Comparison of ENCODE assay signal across 1 cellular context in genomic region chr19:33279430-33280350, GRCh38.
A peak's percentile ranks its signal among the peaks of the same experiment; 100 is the strongest.
TF ChIP-seq lines count a peak whose summit lies in the region.

No MANE protein-coding gene starts in this region.

TF ChIP-seq in HepG2, 621 proteins besides CTCF, POLR2A, EP300 and RAD21 (continued from another document and continues in another):
- TF ChIP-seq NR2F2 (IDR thresholded peaks at IDR 0.05; ENCODE audit: borderline replicate concordance, low read depth) (peak; percentile 7; the same call in 1 of the 2 replicates), ZNF556 (CRISPR knock-in tag; IDR thresholded peaks at IDR 0.05; ENCODE audit: borderline replicate concordance) (no peak; the same call in 1 of the 2 replicates), SNAPC2 (CRISPR knock-in tag; IDR thresholded peaks at IDR 0.05) (no peak), ZNF879 (CRISPR knock-in tag; IDR thresholded peaks at IDR 0.05) (no peak), ETV5 (CRISPR knock-in tag; IDR thresholded peaks at IDR 0.05; ENCODE audit: borderline replicate concordance) (peak; percentile 94), HDAC2 (CRISPR knock-in tag; IDR thresholded peaks at IDR 0.05) (peak; percentile 56), ZNF777 (CRISPR knock-in tag; IDR thresholded peaks at IDR 0.05) (0 out of 2 replicates have a peak, but pooled peaks have one; percentile 16), ATAD3A (CRISPR knock-in tag; IDR thresholded peaks at IDR 0.05) (no peak), ARHGAP35 (CRISPR knock-in tag; IDR thresholded peaks at IDR 0.05; ENCODE audit: borderline replicate concordance) (no peak), IKZF1 (IDR thresholded peaks at IDR 0.05) (no peak), DNMT1 (CRISPR knock-in tag; IDR thresholded peaks at IDR 0.05) (no peak), ZNF263 (CRISPR knock-in tag; IDR thresholded peaks at IDR 0.05) (peak; percentile 19; the same call in 1 of the 2 replicates), ZNF605 (CRISPR knock-in tag; IDR thresholded peaks at IDR 0.05) (no peak), JUNB (CRISPR knock-in tag; IDR thresholded peaks at IDR 0.05; ENCODE audit: borderline replicate concordance) (no peak), ZNF839 (CRISPR knock-in tag; IDR thresholded peaks at IDR 0.05; ENCODE audit: borderline replicate concordance) (no peak), NFKBIZ (CRISPR knock-in tag; IDR thresholded peaks at IDR 0.05) (no peak), THYN1 (CRISPR knock-in tag; IDR thresholded peaks at IDR 0.05; ENCODE audit: borderline replicate concordance, low read depth) (no peak), MLLT10 (CRISPR knock-in tag; IDR thresholded peaks at IDR 0.05) (no peak), ATM (IDR thresholded peaks at IDR 0.05; ENCODE audit: borderline replicate concordance) (no peak), HNF4A (CRISPR knock-in tag; IDR thresholded peaks at IDR 0.05) (peak; percentile 70; the same call in 1 of the 2 replicates), PRMT3 (CRISPR knock-in tag; IDR thresholded peaks at IDR 0.05; ENCODE audit: borderline replicate concordance, low read depth) (no peak), ZNF317 (CRISPR knock-in tag; IDR thresholded peaks at IDR 0.05) (peak; percentile 62; the same call in 1 of the 2 replicates), ZNF782 (CRISPR knock-in tag; IDR thresholded peaks at IDR 0.05; ENCODE audit: borderline replicate concordance) (no peak), ZNF614 (CRISPR knock-in tag; IDR thresholded peaks at IDR 0.05; ENCODE audit: borderline replicate concordance) (0 out of 2 replicates have a peak, but pooled peaks have one; percentile 24), ZBTB7A (CRISPR knock-in tag; IDR thresholded peaks at IDR 0.05) (peak; percentile 18; the same call in 1 of the 2 replicates), ZBTB37 (CRISPR knock-in tag; IDR thresholded peaks at IDR 0.05) (no peak), KLF15 (CRISPR knock-in tag; IDR thresholded peaks at IDR 0.05; ENCODE audit: borderline replicate concordance) (no peak), FOSL2 (CRISPR knock-in tag; IDR thresholded peaks at IDR 0.05) (no peak), PHB2 (IDR thresholded peaks at IDR 0.05; ENCODE audit: partially characterized antibody) (no peak), ZNF598 (CRISPR knock-in tag; IDR thresholded peaks at IDR 0.05; ENCODE audit: borderline replicate concordance) (peak; percentile 25; the same call in 1 of the 2 replicates), ESRRA (CRISPR knock-in tag; IDR thresholded peaks at IDR 0.05; ENCODE audit: low read depth) (no peak), ZNF329 (CRISPR knock-in tag; IDR thresholded peaks at IDR 0.05; ENCODE audit: low read depth) (no peak), ZNF101 (CRISPR knock-in tag; IDR thresholded peaks at IDR 0.05; ENCODE audit: borderline replicate concordance, low read depth) (no peak), HOXA3 (CRISPR knock-in tag; IDR thresholded peaks at IDR 0.05) (peak; percentile 79), NR2F6 (IDR thresholded peaks at IDR 0.05) (peak; percentile 60), NR2F6 (CRISPR knock-in tag; IDR thresholded peaks at IDR 0.05) (peak; percentile 76), HMG20A (CRISPR knock-in tag; IDR thresholded peaks at IDR 0.05; ENCODE audit: borderline replicate concordance) (no peak), NONO (IDR thresholded peaks at IDR 0.05) (no peak), NONO (CRISPR knock-in tag; conservative IDR thresholded peaks at IDR 0.05) (peak; percentile 50; the same call in 1 of the 2 replicates), ZNF337 (CRISPR knock-in tag; IDR thresholded peaks at IDR 0.05; ENCODE audit: borderline replicate concordance, low read depth) (0 out of 2 replicates have a peak, but pooled peaks have one; percentile 32), HBP1 (CRISPR knock-in tag; IDR thresholded peaks at IDR 0.05; ENCODE audit: low read depth) (0 out of 2 replicates have a peak, but pooled peaks have one; percentile 34), ZNF496 (CRISPR knock-in tag; IDR thresholded peaks at IDR 0.05; ENCODE audit: insufficient replicate concordance) (no peak), NFKB2 (CRISPR knock-in tag; IDR thresholded peaks at IDR 0.05; ENCODE audit: borderline replicate concordance) (no peak), ZNF260 (CRISPR knock-in tag; IDR thresholded peaks at IDR 0.05; ENCODE audit: borderline replicate concordance, low read depth) (no peak), STAG1 (CRISPR knock-in tag; IDR thresholded peaks at IDR 0.05) (0 out of 2 replicates have a peak, but pooled peaks have one; percentile 4), NKX3-1 (CRISPR knock-in tag; IDR thresholded peaks at IDR 0.05) (no peak), ATRX (CRISPR knock-in tag; IDR thresholded peaks at IDR 0.05; ENCODE audit: borderline replicate concordance) (no peak), ZNF773 (CRISPR knock-in tag; IDR thresholded peaks at IDR 0.05; ENCODE audit: borderline replicate concordance) (no peak), CHD4 (IDR thresholded peaks at IDR 0.05; ENCODE audit: borderline replicate concordance, low read length) (no peak), MAFK (conservative IDR thresholded peaks at IDR 0.05 in 1 of 2, IDR thresholded peaks at IDR 0.05 in 1 of 2; ENCODE audit: low read length in 2 of 2) (no peak), YEATS2 (CRISPR knock-in tag; IDR thresholded peaks at IDR 0.05; ENCODE audit: borderline replicate concordance) (no peak; the same call in 1 of the 2 replicates), KLF11 (CRISPR knock-in tag; IDR thresholded peaks at IDR 0.05) (no peak), ZNF570 (CRISPR knock-in tag; IDR thresholded peaks at IDR 0.05; ENCODE audit: borderline replicate concordance) (no peak), SRSF4 (IDR thresholded peaks at IDR 0.05; ENCODE audit: low read depth, low read length, poor library complexity, severe bottlenecking) (no peak), XBP1 (CRISPR knock-in tag; IDR thresholded peaks at IDR 0.05) (no peak), ZNF276 (CRISPR knock-in tag; IDR thresholded peaks at IDR 0.05; ENCODE audit: low read depth) (no peak), ZNF326 (CRISPR knock-in tag; IDR thresholded peaks at IDR 0.05; ENCODE audit: borderline replicate concordance) (no peak), PREB (CRISPR knock-in tag; IDR thresholded peaks at IDR 0.05) (no peak), CEBPG (CRISPR knock-in tag; IDR thresholded peaks at IDR 0.05) (0 out of 2 replicates have a peak, but pooled peaks have one; percentile 26), ZNF230 (CRISPR knock-in tag; IDR thresholded peaks at IDR 0.05) (peak; percentile 67; the same call in 1 of the 2 replicates), HOXD1 (CRISPR knock-in tag; IDR thresholded peaks at IDR 0.05) (0 out of 2 replicates have a peak, but pooled peaks have one; percentile 14)
- TF ChIP-seq, protein P1, sequence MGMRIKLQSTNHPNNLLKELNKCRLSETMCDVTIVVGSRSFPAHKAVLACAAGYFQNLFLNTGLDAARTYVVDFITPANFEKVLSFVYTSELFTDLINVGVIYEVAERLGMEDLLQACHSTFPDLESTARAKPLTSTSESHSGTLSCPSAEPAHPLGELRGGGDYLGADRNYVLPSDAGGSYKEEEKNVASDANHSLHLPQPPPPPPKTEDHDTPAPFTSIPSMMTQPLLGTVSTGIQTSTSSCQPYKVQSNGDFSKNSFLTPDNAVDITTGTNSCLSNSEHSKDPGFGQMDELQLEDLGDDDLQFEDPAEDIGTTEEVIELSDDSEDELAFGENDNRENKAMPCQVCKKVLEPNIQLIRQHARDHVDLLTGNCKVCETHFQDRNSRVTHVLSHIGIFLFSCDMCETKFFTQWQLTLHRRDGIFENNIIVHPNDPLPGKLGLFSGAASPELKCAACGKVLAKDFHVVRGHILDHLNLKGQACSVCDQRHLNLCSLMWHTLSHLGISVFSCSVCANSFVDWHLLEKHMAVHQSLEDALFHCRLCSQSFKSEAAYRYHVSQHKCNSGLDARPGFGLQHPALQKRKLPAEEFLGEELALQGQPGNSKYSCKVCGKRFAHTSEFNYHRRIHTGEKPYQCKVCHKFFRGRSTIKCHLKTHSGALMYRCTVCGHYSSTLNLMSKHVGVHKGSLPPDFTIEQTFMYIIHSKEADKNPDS (CRISPR knock-in tag; IDR thresholded peaks at IDR 0.05) = no peak
- TF ChIP-seq, protein P2, sequence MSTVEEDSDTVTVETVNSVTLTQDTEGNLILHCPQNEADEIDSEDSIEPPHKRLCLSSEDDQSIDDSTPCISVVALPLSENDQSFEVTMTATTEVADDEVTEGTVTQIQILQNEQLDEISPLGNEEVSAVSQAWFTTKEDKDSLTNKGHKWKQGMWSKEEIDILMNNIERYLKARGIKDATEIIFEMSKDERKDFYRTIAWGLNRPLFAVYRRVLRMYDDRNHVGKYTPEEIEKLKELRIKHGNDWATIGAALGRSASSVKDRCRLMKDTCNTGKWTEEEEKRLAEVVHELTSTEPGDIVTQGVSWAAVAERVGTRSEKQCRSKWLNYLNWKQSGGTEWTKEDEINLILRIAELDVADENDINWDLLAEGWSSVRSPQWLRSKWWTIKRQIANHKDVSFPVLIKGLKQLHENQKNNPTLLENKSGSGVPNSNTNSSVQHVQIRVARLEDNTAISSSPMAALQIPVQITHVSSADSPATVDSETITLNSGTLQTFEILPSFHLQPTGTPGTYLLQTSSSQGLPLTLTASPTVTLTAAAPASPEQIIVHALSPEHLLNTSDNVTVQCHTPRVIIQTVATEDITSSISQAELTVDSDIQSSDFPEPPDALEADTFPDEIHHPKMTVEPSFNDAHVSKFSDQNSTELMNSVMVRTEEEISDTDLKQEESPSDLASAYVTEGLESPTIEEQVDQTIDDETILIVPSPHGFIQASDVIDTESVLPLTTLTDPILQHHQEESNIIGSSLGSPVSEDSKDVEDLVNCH (CRISPR knock-in tag; IDR thresholded peaks at IDR 0.05) = no peak
- TF ChIP-seq, protein P3, sequence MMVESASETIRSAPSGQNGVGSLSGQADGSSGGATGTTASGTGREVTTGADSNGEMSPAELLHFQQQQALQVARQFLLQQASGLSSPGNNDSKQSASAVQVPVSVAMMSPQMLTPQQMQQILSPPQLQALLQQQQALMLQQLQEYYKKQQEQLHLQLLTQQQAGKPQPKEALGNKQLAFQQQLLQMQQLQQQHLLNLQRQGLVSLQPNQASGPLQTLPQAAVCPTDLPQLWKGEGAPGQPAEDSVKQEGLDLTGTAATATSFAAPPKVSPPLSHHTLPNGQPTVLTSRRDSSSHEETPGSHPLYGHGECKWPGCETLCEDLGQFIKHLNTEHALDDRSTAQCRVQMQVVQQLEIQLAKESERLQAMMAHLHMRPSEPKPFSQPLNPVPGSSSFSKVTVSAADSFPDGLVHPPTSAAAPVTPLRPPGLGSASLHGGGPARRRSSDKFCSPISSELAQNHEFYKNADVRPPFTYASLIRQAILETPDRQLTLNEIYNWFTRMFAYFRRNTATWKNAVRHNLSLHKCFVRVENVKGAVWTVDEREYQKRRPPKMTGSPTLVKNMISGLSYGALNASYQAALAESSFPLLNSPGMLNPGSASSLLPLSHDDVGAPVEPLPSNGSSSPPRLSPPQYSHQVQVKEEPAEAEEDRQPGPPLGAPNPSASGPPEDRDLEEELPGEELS (CRISPR knock-in tag; IDR thresholded peaks at IDR 0.05) = 0 out of 2 replicates have a peak, but pooled peaks have one; percentile 9
